ENCODE assay signal across 16 cellular contexts in genomic region chr7:150339369-150339768, GRCh38. TPM values are rescaled to one million over a fixed set of nuclear protein-coding genes. Genes with fewer than 3 reads are reported as not detected.
DNase-seq lines count a peak whose midpoint lies in the region; ATAC-seq, FAIRE-seq and TF ChIP-seq lines count a peak whose summit lies in the region.
"Had no signal": no experiment of that assay in that cellular context is flagged by ENCODE, and none has a peak within 500 bp of the region (broad histone marks: within the 10 kb centered on the region; RNA-seq: fewer than 3 reads in every experiment).

No MANE protein-coding gene starts in this region.

- peaks cover 0 to 8% (median 5%) of the 10 kb centered on the region in 3 donors for H3K9me3 Mint-ChIP-seq in T-cell
- H3K9me3 Mint-ChIP-seq: activated T-helper 2 cell treated with anti-CD3 and anti-CD28 coated beads, Interferon-gamma antibody, Interleukin-2, Interleukin-4, amounts not matched to agents 10 μg/mL and 5 μg/mL and 100 μg/mL, durations not matched to agents 14 hours and 24 hours and 36 hours; central memory CD8-positive, alpha-beta T cell had no signal

- POLR2A ChIA-PET in T-cell (lab: Charles Lee) = no interaction called here

- H3K4me3 ChIP-seq in RWPE2 (ENCODE audit: severe bottlenecking) (no peak overlapping the region), iPS-20b (ENCODE audit: low read length) (peak overlapping the region; percentile 79; the same call in 1 of the 2 replicates)
- H3K4me3 ChIP-seq: SK-N-MC had no signal

- peaks cover 18% of the 10 kb centered on the region for H3K36me3 Mint-ChIP-seq in T-cell

- TF ChIP-seq POLR2A in GM12891 (IDR thresholded peaks at IDR 0.05; ENCODE audit: low read depth, low read length) = 0 out of 2 replicates have a peak, but pooled peaks have one; percentile 39

- peak overlapping the region in 1 of 3 donors; percentile 6 for H3K4me3 Mint-ChIP-seq in T-cell
- H3K4me3 Mint-ChIP-seq: central memory CD8-positive, alpha-beta T cell had no signal

- H3K27me3 ChIP-seq in RWPE2 (ENCODE audit: insufficient read depth, poor library complexity, severe bottlenecking) (peaks cover 30% of the 10 kb centered on the region), iPS-20b (ENCODE audit: insufficient read depth, low read length) (peaks cover 34% of the 10 kb centered on the region)

- no peak overlapping the region for H3K27ac Mint-ChIP-seq in T-cell
- H3K27ac Mint-ChIP-seq: activated T-helper 2 cell treated with anti-CD3 and anti-CD28 coated beads, Interferon-gamma antibody, Interleukin-2, Interleukin-4, amounts not matched to agents 10 μg/mL and 5 μg/mL and 100 μg/mL, durations not matched to agents 14 hours and 24 hours and 36 hours had no signal

- H3K4me1 Mint-ChIP-seq in T-cell = peaks cover 0 to 20% (median 7%) of the 10 kb centered on the region in 3 donors

- DNase-seq in GM12891 (ENCODE audit: insufficient read length, low spot score) (no peak), RWPE2 (ENCODE audit: low spot score) (no peak), renal cortical epithelial cell (ENCODE audit: low read depth) (peak; percentile 84), NCI-H1694 treated with DMSO at 0.1 percent for 48 hours (lab: John Stamatoyannopoulos, UW) (no peak), T-cell (no peak)
- DNase-seq in activated naive CD4-positive, alpha-beta T cell treated with anti-CD3 and anti-CD28 coated beads, Interleukin-2, amount 50 U/mL, for 16 hours = no peak
- DNase-seq: activated CD4-positive, CD25-positive, alpha-beta regulatory T cell treated with anti-CD3 and anti-CD28 coated beads, Interleukin-2, amount 50 U/mL, for 72 hours; midbrain; NCI-H1092 treated with DMSO at 0.1 percent for 48 hours; NCI-H526 treated with DMSO at 0.1 percent for 48 hours had no signal

- CTCF ChIA-PET in T-cell (lab: Charles Lee) = no interaction called here

- peaks cover 7% of the 10 kb centered on the region for H3K9me3 ChIP-seq in RWPE2 (ENCODE audit: severe bottlenecking)
- H3K9me3 ChIP-seq in iPS-20b (ENCODE audit: insufficient read depth, low read depth, low read length) = no peaks in the 10 kb centered on the region; the same call in 1 of the 2 replicates

- ATAC-seq in RWPE2 (ENCODE audit: low read depth) (0 out of 3 replicates have a peak, but pooled peaks have one; percentile 9), T-cell (replicated peaks in 1 of 4) (no peak)
- ATAC-seq in activated CD4-positive, CD25-positive, alpha-beta regulatory T cell treated with anti-CD3 and anti-CD28 coated beads, Interleukin-2, amount 50 U/mL, for 24 hours = no peak

- peaks cover 14 to 47% of the 10 kb centered on the region in 2 donors for H3K27me3 Mint-ChIP-seq in T-cell

- H3K4me1 ChIP-seq in RWPE2 (ENCODE audit: insufficient read depth, poor library complexity, severe bottlenecking) (no peaks in the 10 kb centered on the region), iPS-20b (ENCODE audit: insufficient read depth, low read length) (peaks cover 24% of the 10 kb centered on the region)

- no peak overlapping the region for H3K27ac ChIP-seq in RWPE2 (ENCODE audit: poor library complexity, severe bottlenecking)
- H3K27ac ChIP-seq in iPS-20b (ENCODE audit: low read length) = no peak overlapping the region
- H3K27ac ChIP-seq: SK-N-MC had no signal

- no peak for TF ChIP-seq CTCF in RWPE2 (IDR thresholded peaks at IDR 0.05; ENCODE audit: poor library complexity, severe bottlenecking)

- peak; percentile 72 for FAIRE-seq in GM12891 (lab: Jason Lieb, UNC)
- FAIRE-seq: G401.6 had no signal

- peak overlapping the region; percentile 68; the same call in 1 of the 2 replicates for H3K9ac ChIP-seq in iPS-20b (ENCODE audit: low read depth, low read length)

- H3K36me3 ChIP-seq in RWPE2 (ENCODE audit: low read depth) = no peaks in the 10 kb centered on the region
- H3K36me3 ChIP-seq in iPS-20b (ENCODE audit: insufficient read depth, low read depth, low read length) = peaks cover 39% of the 10 kb centered on the region

TF ChIP-seq in GM12891, 5 proteins besides CTCF, POLR2A, EP300 and RAD21:
- TF ChIP-seq PAX5 (IDR thresholded peaks at IDR 0.05; ENCODE audit: insufficient read depth, low read length, severe bottlenecking) = no peak
- no peak for TF ChIP-seq SPI1 (IDR thresholded peaks at IDR 0.05; ENCODE audit: low read depth, low read length)
- TF ChIP-seq POU2F2 (IDR thresholded peaks at IDR 0.05; ENCODE audit: low read depth, low read length) = peak; percentile 53; the same call in 1 of the 2 replicates
- no peak for TF ChIP-seq POLR2AphosphoS5 (IDR thresholded peaks at IDR 0.05; ENCODE audit: low read depth, low read length)

RNA-seq across cellular contexts. Expression of gene RARRES2, which starts 2.1 kb away (rescaled TPM):
- polyA plus RNA-seq in GM12891 (2012; ENCODE audit: low read depth, missing spikeins) = 27.0 TPM
- total RNA-seq in renal cortical epithelial cell = 28.5 and 161 TPM in 2 replicates
- 1 to 10 TPM in 3 of 5 donors, not detected in 2; 2.7 to 3.2 (median 2.7) TPM for total RNA-seq in T-cell
- total RNA-seq: activated T-helper 2 cell treated with anti-CD3 and anti-CD28 coated beads, Interferon-gamma antibody, Interleukin-2, Interleukin-4, amounts not matched to agents 10 μg/mL and 5 μg/mL and 100 μg/mL, durations not matched to agents 14 hours and 24 hours and 36 hours had no signal

RNA-seq across cellular contexts. Expression of gene ACTR3C, which starts 16.0 kb away (rescaled TPM):
- 3.9 TPM for polyA plus RNA-seq in GM12891 (2012; ENCODE audit: low read depth, missing spikeins)
- total RNA-seq in renal cortical epithelial cell (40.1 and 81.8 TPM in 2 replicates), T-cell (10 to 100 TPM in 4 of 5 donors, 1 to 10 TPM in 1; 9.2 to 14.6 (median 12.4) TPM)

RNA-seq across cellular contexts. Expression of gene LRRC61, which starts 16.2 kb away (rescaled TPM):
- polyA plus RNA-seq in GM12891 (2012; ENCODE audit: low read depth, missing spikeins) = 27.7 TPM
- total RNA-seq in renal cortical epithelial cell (30.6 and 86.5 TPM in 2 replicates), T-cell (10 to 100 TPM in 4 of 5 donors, 1 to 10 TPM in 1; 8.8 to 21.4 (median 16.6) TPM)

RNA-seq across cellular contexts. Expression of gene REPIN1, which starts 29.3 kb away (rescaled TPM):
- polyA plus RNA-seq in GM12891 (2012; ENCODE audit: low read depth, missing spikeins) = 94.0 TPM
- 39.6 and 77.0 TPM in 2 replicates for total RNA-seq in renal cortical epithelial cell
- 100 to 1,000 TPM in 3 of 5 donors, 10 to 100 TPM in 2; 64.0 to 110 (median 101) TPM for total RNA-seq in T-cell

RNA-seq across cellular contexts. Expression of gene ZNF775, which starts 39.8 kb away (rescaled TPM):
- polyA plus RNA-seq in GM12891 (2012; ENCODE audit: low read depth, missing spikeins) = 9.7 TPM
- total RNA-seq in renal cortical epithelial cell = 4.7 and 5.0 TPM in 2 replicates
- total RNA-seq in T-cell = 1 to 10 TPM; 1.9 to 8.6 (median 6.3) TPM
